In genomic region chr20:44973053-44973452, GRCh38 we compare ENCODE assay signal across 2 cellular contexts.
TF ChIP-seq lines count a peak whose summit lies in the region.

No MANE protein-coding gene starts in this region.

TF ChIP-seq in HEK293T, 16 proteins besides CTCF, POLR2A, EP300 and RAD21 (continued from another document):
- no peak for TF ChIP-seq BHLHE40 (IDR thresholded peaks at IDR 0.05; ENCODE audit: borderline replicate concordance)

TF ChIP-seq in WTC11, 78 proteins besides CTCF, POLR2A, EP300 and RAD21 (continued from another document):
- TF ChIP-seq USF1 (CRISPR knock-in tag; IDR thresholded peaks at IDR 0.05) (no peak), PRRX2 (CRISPR knock-in tag; IDR thresholded peaks at IDR 0.05) (no peak), CREM (CRISPR knock-in tag; IDR thresholded peaks at IDR 0.05) (no peak), ZNF416 (CRISPR knock-in tag; IDR thresholded peaks at IDR 0.05) (no peak), ESRRA (CRISPR knock-in tag; IDR thresholded peaks at IDR 0.05; ENCODE audit: borderline replicate concordance) (no peak)
